In the genomic region with DNA sequence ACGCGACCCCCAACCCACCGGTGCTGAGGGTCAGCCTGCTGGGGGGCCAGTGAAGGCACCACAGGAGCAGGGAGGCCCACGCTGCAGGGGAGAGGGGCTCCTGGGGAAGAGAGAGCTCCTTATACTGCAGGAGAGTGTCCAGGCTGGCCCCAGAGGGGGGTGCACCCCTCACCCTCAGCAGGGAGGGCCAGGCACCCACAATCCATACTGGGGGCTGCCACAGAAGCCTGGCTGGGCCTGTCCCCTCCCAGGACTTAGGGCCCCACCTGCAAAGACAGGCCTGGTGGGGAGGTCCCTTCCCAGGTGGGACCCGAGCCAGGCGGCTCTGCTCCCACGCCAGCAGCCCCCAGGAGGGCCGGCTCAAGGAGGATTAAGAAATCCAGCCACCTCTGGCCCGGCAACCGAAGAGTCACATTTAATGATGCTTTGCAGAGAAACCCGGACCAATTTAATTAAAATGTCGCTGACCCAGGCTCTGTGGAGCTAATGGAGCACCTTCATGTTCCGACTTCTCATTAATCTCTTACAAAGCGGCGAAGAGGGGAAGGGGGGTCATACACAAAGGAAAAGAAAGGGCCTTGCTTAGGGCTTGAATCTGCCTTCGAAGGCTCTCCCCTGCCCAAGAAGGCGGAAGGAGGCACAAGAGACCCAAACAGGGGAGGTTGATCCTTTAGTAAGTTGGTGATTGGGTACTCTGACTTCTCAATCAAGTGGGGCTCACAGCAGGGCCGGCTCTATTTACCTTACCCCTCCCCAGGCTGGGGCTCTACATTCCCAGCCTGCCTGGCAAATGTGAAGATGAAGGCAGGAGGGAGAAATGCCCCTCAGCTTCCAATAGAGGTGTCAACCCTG, we compare ENCODE assay signal across 19 cellular contexts. TPM values are rescaled to one million over a fixed set of nuclear protein-coding genes. Genes with fewer than 3 reads are reported as not detected.
A peak's percentile ranks its signal among the peaks of the same experiment; 100 is the strongest.
DNase-seq lines count a peak whose midpoint lies in the region; ATAC-seq and TF ChIP-seq lines count a peak whose summit lies in the region.
"Had no signal": no experiment of that assay in that cellular context is flagged by ENCODE, and none has a peak within 500 bp of the region (broad histone marks: within the 10 kb centered on the region; RNA-seq: fewer than 3 reads in every experiment).

No MANE protein-coding gene starts in this region.

- no peak overlapping the region for H3K27ac ChIP-seq in right atrium auricular region
- H3K27ac ChIP-seq in endodermal cell (ENCODE audit: low read depth, low read length), result peak overlapping the region; percentile 24
- H3K27ac ChIP-seq in osteoblast (ENCODE audit: low read depth, low read length), result no peak overlapping the region
- H3K27ac ChIP-seq: A549, BLaER1, Peyer's patch had no signal

- no peaks in the 10 kb centered on the region for H3K27me3 Mint-ChIP-seq in endodermal cell (ENCODE audit: insufficient read depth)

- H3K79me2 ChIP-seq in osteoblast (ENCODE audit: insufficient read depth, low read length), result no peaks in the 10 kb centered on the region

- H3K9ac ChIP-seq in NT2/D1 (ENCODE audit: insufficient read length, low read depth) (peak overlapping the region; percentile 17), endodermal cell (ENCODE audit: extremely low read depth, low read length, poor library complexity, severe bottlenecking) (no peak overlapping the region)
- H3K9ac ChIP-seq: BLaER1 had no signal

- ATAC-seq in left cardiac atrium, result no peak
- no peak for ATAC-seq in HG03457 (IDR thresholded peaks at IDR 0.05; ENCODE audit: unreplicated experiment)
- ATAC-seq in GM18873 (IDR thresholded peaks at IDR 0.05; ENCODE audit: low FRiP score, unreplicated experiment), result no peak

- H3K9me3 Mint-ChIP-seq in endodermal cell, result no peaks in the 10 kb centered on the region
- H3K9me3 Mint-ChIP-seq: CD4-positive, alpha-beta memory T cell had no signal

- no peak overlapping the region for H3K27ac Mint-ChIP-seq in endodermal cell
- H3K27ac Mint-ChIP-seq: CD4-positive, alpha-beta memory T cell had no signal

- no peak overlapping the region for H3K4me3 Mint-ChIP-seq in endodermal cell
- H3K4me3 Mint-ChIP-seq: CD4-positive, alpha-beta memory T cell had no signal

- H2AFZ ChIP-seq in osteoblast (ENCODE audit: low read length), result no peak overlapping the region

- H3K27me3 ChIP-seq in right atrium auricular region (no peaks in the 10 kb centered on the region), NT2/D1 (ENCODE audit: insufficient read depth, insufficient read length) (no peaks in the 10 kb centered on the region), endodermal cell (ENCODE audit: control insufficient read depth, insufficient read depth, low read length, poor library complexity, severe bottlenecking) (no peaks in the 10 kb centered on the region), osteoblast (ENCODE audit: insufficient read depth, low read length) (no peaks in the 10 kb centered on the region)
- H3K27me3 ChIP-seq: BLaER1, Peyer's patch had no signal

- CTCF ChIA-PET in GM10248 (lab: Yijun Ruan, JAX), result interaction anchor here (1.2 kb wide), 1 partner anchor 10 kb away, joined by 3 read pairs; no protein-coding TSS in a partner anchor

- no peak overlapping the region for H3K4me2 ChIP-seq in osteoblast (ENCODE audit: insufficient read depth, low read length)
- H3K4me2 ChIP-seq: A549, BLaER1 had no signal

- TF ChIP-seq CTCF in right atrium auricular region (IDR thresholded peaks at IDR 0.05) (no peak), endodermal cell (conservative IDR thresholded peaks at IDR 0.05) (no peak), osteoblast (IDR thresholded peaks at IDR 0.05; ENCODE audit: extremely low read depth, low read depth, low read length) (no peak), GM10248 (IDR thresholded peaks at IDR 0.05; ENCODE audit: control extremely low read depth, extremely low read depth, low read depth, missing control alignments) (no peak)

- WGBS in endodermal cell (ENCODE audit: insufficient coverage in 1 of 2, insufficient read length in 1 of 2), 2 experiments, result 77 to 82% methylated on average over 12 to 18 of the region's 18 CpGs

- intact Hi-C loops in left cardiac atrium (cut with DNase I), result no loop called here

- no peaks in the 10 kb centered on the region for H3K36me3 Mint-ChIP-seq in endodermal cell (ENCODE audit: low read depth)
- H3K36me3 Mint-ChIP-seq: CD4-positive, alpha-beta memory T cell had no signal

- no peak overlapping the region for H3K4me3 ChIP-seq in right atrium auricular region
- no peak overlapping the region for H3K4me3 ChIP-seq in NT2/D1 (ENCODE audit: insufficient read length, low read depth)
- no peak overlapping the region for H3K4me3 ChIP-seq in endodermal cell (ENCODE audit: low read length)
- H3K4me3 ChIP-seq in osteoblast (ENCODE audit: insufficient read depth, low read length), result no peak overlapping the region
- H3K4me3 ChIP-seq: A549, BLaER1, Peyer's patch had no signal

- no peaks in the 10 kb centered on the region for H3K9me3 ChIP-seq in right atrium auricular region
- H3K9me3 ChIP-seq in NT2/D1 (ENCODE audit: insufficient read depth, low read length), result no peaks in the 10 kb centered on the region
- no peaks in the 10 kb centered on the region for H3K9me3 ChIP-seq in endodermal cell (ENCODE audit: control insufficient read depth, low read length)
- no peaks in the 10 kb centered on the region for H3K9me3 ChIP-seq in osteoblast (ENCODE audit: low read depth, low read length)
- H3K9me3 ChIP-seq: A549, BLaER1, Peyer's patch had no signal

- no peaks in the 10 kb centered on the region for H3K36me3 ChIP-seq in right atrium auricular region
- H3K36me3 ChIP-seq in NT2/D1 (ENCODE audit: insufficient read depth, insufficient read length, low read length), result peaks cover 44% of the 10 kb centered on the region
- no peaks in the 10 kb centered on the region for H3K36me3 ChIP-seq in endodermal cell (ENCODE audit: control insufficient read depth, insufficient read depth, low read length)
- no peaks in the 10 kb centered on the region for H3K36me3 ChIP-seq in osteoblast (ENCODE audit: insufficient read depth, low read length)
- H3K36me3 ChIP-seq: BLaER1, Peyer's patch had no signal

- POLR2A ChIA-PET in GM10248 (lab: Yijun Ruan, JAX), result no interaction called here

- DNase-seq in left cardiac atrium, result peak; percentile 10
- no peak for DNase-seq in right atrium auricular region (ENCODE audit: low spot score)
- DNase-seq in NT2/D1 (ENCODE audit: low read depth, low spot score), result no peak
- no peak for DNase-seq in endodermal cell
- peak; percentile 76 for DNase-seq in osteoblast (ENCODE audit: insufficient read length, low spot score, missing footprints)
- no peak for DNase-seq in GM10248 (ENCODE audit: extremely low spot score)
- DNase-seq: HCEC 1CT, KBM-7, NCI-H1105 treated with DMSO at 0.1 percent for 48 hours, NCI-H1694 treated with DMSO at 0.1 percent for 48 hours, NCI-H2227 treated with DMSO at 0.1 percent for 48 hours, NCI-H510A treated with DMSO at 0.1 percent for 48 hours, Peyer's patch, SW 1271 had no signal

- H3K4me1 Mint-ChIP-seq in endodermal cell, result peaks cover 3% of the 10 kb centered on the region

- no peaks in the 10 kb centered on the region for H4K20me1 ChIP-seq in osteoblast (ENCODE audit: insufficient read depth, low read length)
- H4K20me1 ChIP-seq: BLaER1 had no signal

- H3K4me1 ChIP-seq in right atrium auricular region (no peaks in the 10 kb centered on the region), NT2/D1 (ENCODE audit: insufficient read depth, insufficient read length) (peaks cover 28% of the 10 kb centered on the region), endodermal cell (ENCODE audit: control insufficient read depth, insufficient read depth, low read length) (peaks cover 8% of the 10 kb centered on the region), osteoblast (ENCODE audit: insufficient read depth, low read length) (no peaks in the 10 kb centered on the region)
- H3K4me1 ChIP-seq: A549, BLaER1, Peyer's patch had no signal

RNA-seq across cellular contexts. Expression of a gene that starts 25.0 kb away (rescaled TPM):
- 1 to 10 TPM in 1 of 2 donors, under 1 TPM in 1; 0.80 to 1.1 TPM for total RNA-seq in left cardiac atrium
- total RNA-seq in right atrium auricular region, result 1 to 10 TPM in 1 of 2 donors, under 1 TPM in 1; 0.78 to 2.2 TPM
- total RNA-seq in endodermal cell, result 1 to 10 TPM; 1.2 to 1.7 TPM
- polyA plus RNA-seq in endodermal cell (2013, experiment 1 of 2), result 4.7 TPM
- 5.5 TPM for polyA plus RNA-seq in endodermal cell (2013, experiment 2 of 2)
- 0.36 and 0.88 TPM in 2 replicates for total RNA-seq in osteoblast

Comparison
In these comparisons a context has a peak if more than half of its experiments do, and no peak if none do; other contexts are left out.
1. DNase-seq: peak in left cardiac atrium (single experiment) and osteoblast (single experiment); none in right atrium auricular region (single experiment), NT2/D1 (single experiment), endodermal cell (single experiment) and GM10248 (single experiment).